In genomic region chr18:75854174-75854573, GRCh38 we compare ENCODE assay signal across 12 cellular contexts.
A peak's percentile ranks its signal among the peaks of the same experiment; 100 is the strongest.
DNase-seq lines count a peak whose midpoint lies in the region; ATAC-seq and TF ChIP-seq lines count a peak whose summit lies in the region.
"Had no signal": no experiment of that assay in that cellular context is flagged by ENCODE, and none has a peak within 500 bp of the region (broad histone marks: within the 10 kb centered on the region; RNA-seq: fewer than 3 reads in every experiment).

No MANE protein-coding gene starts in this region.

- intact Hi-C loops in A673 (cut with micrococcal nuclease; ENCODE audit: unreplicated experiment) (no loop called here), heart right ventricle (cut with DNase I) (no loop called here)

- H3K4me1 ChIP-seq in A673 (ENCODE audit: insufficient read depth, low read length, poor library complexity, severe bottlenecking), result no peaks in the 10 kb centered on the region
- H3K4me1 ChIP-seq in suprapubic skin, result no peaks in the 10 kb centered on the region
- no peaks in the 10 kb centered on the region for H3K4me1 ChIP-seq in gastroesophageal sphincter
- H3K4me1 ChIP-seq in heart right ventricle, result no peaks in the 10 kb centered on the region
- H3K4me1 ChIP-seq: adrenal gland had no signal

- CTCF ChIA-PET in A673 (lab: Charles Lee), result no interaction called here

- peak; percentile 54 for TF ChIP-seq CTCF in A673 (conservative IDR thresholded peaks at IDR 0.05; ENCODE audit: low read depth, low read length)
- no peak for TF ChIP-seq CTCF in suprapubic skin (IDR thresholded peaks at IDR 0.05)
- TF ChIP-seq CTCF in gastroesophageal sphincter (IDR thresholded peaks at IDR 0.05), result no peak
- TF ChIP-seq CTCF in heart right ventricle (IDR thresholded peaks at IDR 0.05), result peak in 4 of 9 donors; percentile 17 to 28 (median 22)

- H3K27me3 ChIP-seq in A673 (replicated peaks; ENCODE audit: insufficient read depth, low read depth, low read length, poor library complexity) (no peaks in the 10 kb centered on the region), suprapubic skin (no peaks in the 10 kb centered on the region), gastroesophageal sphincter (no peaks in the 10 kb centered on the region), heart right ventricle (no peaks in the 10 kb centered on the region)
- H3K27me3 ChIP-seq: adrenal gland had no signal

- no peak for ATAC-seq in GM19328 (IDR thresholded peaks at IDR 0.05; ENCODE audit: unreplicated experiment)
- ATAC-seq in gastroesophageal sphincter, result no peak
- ATAC-seq in heart right ventricle, result no peak
- ATAC-seq: naive thymus-derived CD8-positive, alpha-beta T cell had no signal

- no TSS peak for BruUV-seq in A673 (replicated peaks; lab: Mats Ljungman, UMichigan)

- WGBS in suprapubic skin, result 72% methylated on average over 4 of the region's 4 CpGs
- 74 to 79% methylated on average over 4 of the region's 4 CpGs for WGBS in gastroesophageal sphincter (ENCODE audit: low coverage in 1 of 2), 2 donors
- WGBS in heart right ventricle, 2 donors, result 74 to 77% methylated on average over 4 of the region's 4 CpGs

- DNase-seq in A673 (ENCODE audit: low spot score), result peak; percentile 2
- DNase-seq in ELF-1 (ENCODE audit: low read depth, low spot score), result peak; percentile 56
- peak; percentile 14 for DNase-seq in NCI-H748 treated with DMSO at 0.1 percent for 48 hours (lab: John Stamatoyannopoulos, UW)
- peak; percentile 22 to 56 for DNase-seq in erythroblast (lab: John Stamatoyannopoulos, UW)
- no peak for DNase-seq in suprapubic skin (ENCODE audit: low spot score in 2 of 2)
- DNase-seq in heart right ventricle, result no peak
- DNase-seq: adrenal gland, GM23248, T-helper 1 cell had no signal

- H3K9me3 ChIP-seq in A673 (ENCODE audit: low read depth, low read length, poor library complexity, severe bottlenecking) (no peaks in the 10 kb centered on the region), suprapubic skin (no peaks in the 10 kb centered on the region), gastroesophageal sphincter (no peaks in the 10 kb centered on the region), heart right ventricle (no peaks in the 10 kb centered on the region)
- H3K9me3 ChIP-seq: adrenal gland had no signal

- TF ChIP-seq EP300 in suprapubic skin (IDR thresholded peaks at IDR 0.05), result no peak
- no peak for TF ChIP-seq EP300 in gastroesophageal sphincter (IDR thresholded peaks at IDR 0.05)

- H3K4me3 ChIP-seq in A673 (ENCODE audit: low read depth, low read length, poor library complexity, severe bottlenecking), result no peak overlapping the region
- no peak overlapping the region for H3K4me3 ChIP-seq in suprapubic skin
- H3K4me3 ChIP-seq in gastroesophageal sphincter, result no peak overlapping the region
- no peak overlapping the region for H3K4me3 ChIP-seq in heart right ventricle
- H3K4me3 ChIP-seq: adrenal gland, GM23248 had no signal

- POLR2A ChIA-PET in A673 (lab: Charles Lee; ENCODE audit: low non-redundant PET), result no interaction called here

- no peak for TF ChIP-seq POLR2A in erythroblast (IDR thresholded peaks at IDR 0.05; ENCODE audit: low read length)
- TF ChIP-seq POLR2A in suprapubic skin (IDR thresholded peaks at IDR 0.05), result no peak
- no peak for TF ChIP-seq POLR2A in gastroesophageal sphincter (IDR thresholded peaks at IDR 0.05)

- no peaks in the 10 kb centered on the region for H3K36me3 ChIP-seq in A673 (ENCODE audit: insufficient read depth, low read length, poor library complexity, severe bottlenecking)
- H3K36me3 ChIP-seq in suprapubic skin, result no peaks in the 10 kb centered on the region
- H3K36me3 ChIP-seq in gastroesophageal sphincter, result no peaks in the 10 kb centered on the region
- H3K36me3 ChIP-seq in heart right ventricle, result no peaks in the 10 kb centered on the region
- H3K36me3 ChIP-seq: adrenal gland had no signal

- H3K27ac ChIP-seq in A673 (ENCODE audit: low read depth, low read length, poor library complexity, severe bottlenecking), result no peak overlapping the region
- H3K27ac ChIP-seq in suprapubic skin, result no peak overlapping the region
- H3K27ac ChIP-seq in gastroesophageal sphincter, result no peak overlapping the region
- H3K27ac ChIP-seq in heart right ventricle, result no peak overlapping the region
- H3K27ac ChIP-seq: adrenal gland, GM23248 had no signal

Comparison
In these comparisons a context has a peak if more than half of its experiments do, and no peak if none do; other contexts are left out.
1. DNase-seq: peak in A673 (single experiment), ELF-1 (single experiment), NCI-H748 treated with DMSO at 0.1 percent for 48 hours (single experiment) and erythroblast (2 of 2); none in suprapubic skin (0 of 2) and heart right ventricle (0 of 2).